ENCODE assay signal across 25 cellular contexts in the genomic region with DNA sequence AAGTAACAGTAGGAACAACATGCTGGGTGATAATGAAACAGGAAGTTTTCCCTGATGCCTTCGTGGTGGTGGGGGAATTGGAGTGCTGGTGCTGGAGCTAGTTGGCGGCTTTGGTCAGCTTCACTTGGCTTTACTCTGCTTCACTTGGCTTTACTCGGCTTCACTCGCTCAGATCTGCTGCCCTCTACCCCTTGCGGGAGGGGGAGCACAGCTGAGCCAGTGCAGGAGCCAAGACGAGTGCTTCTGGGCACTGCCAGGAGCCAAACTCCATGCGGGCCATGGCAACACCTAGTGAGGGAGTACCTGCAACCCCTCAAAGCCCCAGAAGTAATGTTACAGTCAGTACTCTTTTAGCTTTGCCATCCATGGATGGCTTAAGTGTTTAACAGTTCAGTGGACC. TPM values are rescaled to one million over a fixed set of nuclear protein-coding genes. Genes with fewer than 3 reads are reported as not detected.
A peak's percentile ranks its signal among the peaks of the same experiment; 100 is the strongest.
DNase-seq lines count a peak whose midpoint lies in the region; ATAC-seq and TF ChIP-seq lines count a peak whose summit lies in the region.
"Had no signal": no experiment of that assay in that cellular context is flagged by ENCODE, and none has a peak within 500 bp of the region (broad histone marks: within the 10 kb centered on the region; RNA-seq: fewer than 3 reads in every experiment).

No MANE protein-coding gene starts in this region.

- H4K20me1 ChIP-seq in H9 (ENCODE audit: control insufficient read depth, insufficient read depth, insufficient read length) = no peaks in the 10 kb centered on the region

- POLR2A ChIA-PET in Panc1 (lab: Charles Lee) = no interaction called here

- H2AK5ac ChIP-seq in H9 (ENCODE audit: insufficient read length, low read length) (no peak overlapping the region), neuronal stem cell (ENCODE audit: low read depth, low read length) (no peak overlapping the region)

- H4K8ac ChIP-seq in H9 (replicated peaks; ENCODE audit: insufficient read length, low read depth, low read length) (no peak overlapping the region), neuronal stem cell (ENCODE audit: low read depth, low read length) (no peak overlapping the region)

- H3K56ac ChIP-seq in H9 (ENCODE audit: insufficient read length, low read depth, low read length) = no peak overlapping the region

- in situ Hi-C loops in Panc1 (cut with HindIII; ENCODE audit: low pct_unique_long_range_greater_than_20kb, low sequenced_read_pairs) = no loop called here

- intact Hi-C loops in Panc1 (cut with micrococcal nuclease; ENCODE audit: unreplicated experiment) = no loop called here

- no TSS peak for BruUV-seq in Panc1 (replicated peaks; lab: Mats Ljungman, UMichigan)

- no peak overlapping the region for H2BK12ac ChIP-seq in H9 (ENCODE audit: insufficient read length, low read depth, low read length)
- H2BK12ac ChIP-seq in neuronal stem cell (ENCODE audit: low read length) = no peak overlapping the region

- H3K27me3 Mint-ChIP-seq in H9 (ENCODE audit: low read depth) = no peaks in the 10 kb centered on the region

- H2BK15ac ChIP-seq in H9 (ENCODE audit: low read depth, low read length) (no peak overlapping the region), neuronal stem cell (ENCODE audit: low read length) (no peak overlapping the region)

- CTCF ChIA-PET in Panc1 (lab: Charles Lee) = no interaction called here

- H3K27ac Mint-ChIP-seq in H9 = no peak overlapping the region; a peak in 1 of 7 replicates
- H3K27ac Mint-ChIP-seq: CD8-positive, alpha-beta T cell had no signal

- H3K14ac ChIP-seq in H9 (ENCODE audit: insufficient read depth, low read length) (no peak overlapping the region), neuronal stem cell (ENCODE audit: low read length) (peak overlapping the region; percentile 38)

- H3K9ac ChIP-seq in H9 (ENCODE audit: extremely low read depth, insufficient read length, low read length) = no peak overlapping the region
- no peak overlapping the region for H3K9ac ChIP-seq in neuronal stem cell (ENCODE audit: low read depth, low read length, poor library complexity)

- H2AFZ ChIP-seq in H9 (ENCODE audit: low read length) = no peak overlapping the region
- H2AFZ ChIP-seq in neuronal stem cell (ENCODE audit: low read length) = no peak overlapping the region

- no peak overlapping the region for H4K5ac ChIP-seq in H9 (ENCODE audit: insufficient read length, low read depth, low read length)

- H2BK20ac ChIP-seq in H9 (ENCODE audit: low read depth, low read length, poor library complexity, severe bottlenecking) = no peak overlapping the region

- H4K91ac ChIP-seq in H9 (ENCODE audit: insufficient read length, low read depth, low read length) = no peak overlapping the region
- no peak overlapping the region for H4K91ac ChIP-seq in neuronal stem cell (ENCODE audit: low read depth, low read length, poor library complexity)

- no peak overlapping the region for H3T11ph ChIP-seq in H9 (ENCODE audit: low read length)

- H3K4me3 ChIP-seq in Panc1 (ENCODE audit: low read depth in 2 of 2, low read length in 2 of 2) (no peak overlapping the region), neuronal stem cell (ENCODE audit: low read length in 2 of 2) (peak overlapping the region in 1 of 2 donors; percentile 48), H7 (ENCODE audit: insufficient read depth, low read depth, low read length) (no peak overlapping the region)
- H3K4me3 ChIP-seq: GM12878, SJCRH30 had no signal

- WGBS in H9 (ENCODE audit: extremely low coverage, insufficient read length, low lambda C conversion rate) = no CpG with 5 or more reads among the region's 7 CpGs
- no CpG with 5 or more reads among the region's 7 CpGs for WGBS in neuronal stem cell (ENCODE audit: extremely low coverage in 2 of 2, insufficient read length in 2 of 2, insufficient replicate concordance in 1 of 2), 2 donors

- H3K27ac ChIP-seq in H9 (ENCODE audit: insufficient read length, low read depth, low read length) (no peak overlapping the region), Panc1 (ENCODE audit: low read length) (no peak overlapping the region), neuronal stem cell (replicated peaks; ENCODE audit: low read length) (no peak overlapping the region)
- H3K27ac ChIP-seq: SJCRH30 had no signal

- DNase-seq in Ammon's horn (ENCODE audit: low spot score) = peak; percentile 28
- DNase-seq in H9 = peak; percentile 40
- DNase-seq in Panc1 (ENCODE audit: low read depth, low spot score) = no peak
- DNase-seq in neuronal stem cell (ENCODE audit: low spot score) = no peak
- DNase-seq in H7 = no peak
- no peak for DNase-seq in stimulated activated naive CD4-positive, alpha-beta T cell (lab: John Stamatoyannopoulos, UW)
- DNase-seq: AML-193; Caco-2; CD8-positive, alpha-beta T cell; DMS 273 treated with DMSO at 0.1 percent for 48 hours; DMS79; EL; GDM1; GOT3; Karpas-422; NCI-H1417; NCI-H1694; NCI-H2029 treated with DMSO at 0.1 percent for 48 hours; NCI-H2227 treated with DMSO at 0.1 percent for 48 hours; NCI-H510A; NCI-H69; OCI-M1; SJCRH30 had no signal

- H3K4me1 Mint-ChIP-seq in H9 = no peaks in the 10 kb centered on the region

- no peaks in the 10 kb centered on the region for H3K79me2 ChIP-seq in H9 (ENCODE audit: insufficient read depth, low read length)

- no peak overlapping the region for H2BK5ac ChIP-seq in H9 (ENCODE audit: insufficient read length, low read length)
- H2BK5ac ChIP-seq in neuronal stem cell (ENCODE audit: low read length) = no peak overlapping the region

- H3K9me3 ChIP-seq in H9 (ENCODE audit: control insufficient read depth, low read depth, low read length) = no peaks in the 10 kb centered on the region
- H3K9me3 ChIP-seq in Panc1 (ENCODE audit: control insufficient read depth, insufficient read depth, low read depth, low read length) = peaks cover 10% of the 10 kb centered on the region; the same call in 1 of the 2 replicates
- peaks cover 3 to 7% of the 10 kb centered on the region in 2 donors for H3K9me3 ChIP-seq in neuronal stem cell (replicated peaks in 1 of 2; ENCODE audit: control insufficient read depth in 2 of 2, insufficient read depth in 1 of 2, low read depth in 1 of 2, low read length in 2 of 2)
- H3K9me3 ChIP-seq: Caco-2, SJCRH30 had no signal

- H3K4me1 ChIP-seq in H9 (ENCODE audit: insufficient read depth, low read length) = no peaks in the 10 kb centered on the region
- no peaks in the 10 kb centered on the region for H3K4me1 ChIP-seq in Panc1 (ENCODE audit: control insufficient read depth, insufficient read depth, low read length)
- no peaks in the 10 kb centered on the region for H3K4me1 ChIP-seq in neuronal stem cell (ENCODE audit: control insufficient read depth in 2 of 2, insufficient read depth in 1 of 2, low read depth in 1 of 2, low read length in 2 of 2)
- H3K4me1 ChIP-seq: Caco-2, SJCRH30 had no signal

- H3K23me2 ChIP-seq in H9 (ENCODE audit: insufficient read length, low read depth, low read length, poor library complexity, severe bottlenecking) = no peaks in the 10 kb centered on the region

- H3K36me3 Mint-ChIP-seq in H9 (ENCODE audit: insufficient read depth in 1 of 3, low read depth in 3 of 3) = peaks cover 4 to 8% (median 6%) of the 10 kb centered on the region in 3 experiments; a peak in 5 of 7 replicates
- H3K36me3 Mint-ChIP-seq: CD8-positive, alpha-beta T cell had no signal

- no peaks in the 10 kb centered on the region for H3K27me3 ChIP-seq in H9 (ENCODE audit: insufficient read depth, low read length)
- H3K27me3 ChIP-seq in Panc1 (ENCODE audit: control insufficient read depth, insufficient read depth, low read length) = no peaks in the 10 kb centered on the region
- no peaks in the 10 kb centered on the region for H3K27me3 ChIP-seq in neuronal stem cell (ENCODE audit: control insufficient read depth in 3 of 3, insufficient read depth in 3 of 3, low read depth in 1 of 3, low read length in 3 of 3)
- no peaks in the 10 kb centered on the region for H3K27me3 ChIP-seq in H7 (ENCODE audit: control insufficient read depth, insufficient read depth, low read length)
- H3K27me3 ChIP-seq: SJCRH30 had no signal

- H3K23ac ChIP-seq in H9 (ENCODE audit: insufficient read length, low read depth, low read length) (no peak overlapping the region), neuronal stem cell (ENCODE audit: low read depth, low read length, poor library complexity) (no peak overlapping the region)

- H3K36me3 ChIP-seq in Panc1 (ENCODE audit: control insufficient read depth, insufficient read depth, low read length) (no peaks in the 10 kb centered on the region), neuronal stem cell (replicated peaks in 1 of 2; ENCODE audit: control insufficient read depth in 2 of 2, insufficient read depth in 2 of 2, low read length in 2 of 2) (no peaks in the 10 kb centered on the region), H7 (replicated peaks; ENCODE audit: control insufficient read depth, insufficient read depth, low read length) (no peaks in the 10 kb centered on the region)
- H3K36me3 ChIP-seq: SJCRH30 had no signal

- ATAC-seq in Panc1 (0 out of 2 replicates have a peak, but pooled peaks have one; percentile 38), SK-N-SH treated with all-trans-retinoic acid at 6 μM for 48 hours (no peak)
- ATAC-seq: CD8-positive, alpha-beta T cell; GM12878 had no signal

- TF ChIP-seq CTCF in H9 (conservative IDR thresholded peaks at IDR 0.05) = no peak
- TF ChIP-seq CTCF in Panc1 (IDR thresholded peaks at IDR 0.05) = no peak

- no peak overlapping the region for H3K4me3 Mint-ChIP-seq in H9
- H3K4me3 Mint-ChIP-seq: CD8-positive, alpha-beta T cell had no signal

- H3K9me3 Mint-ChIP-seq in H9 = peaks cover 4 to 7% of the 10 kb centered on the region in 2 experiments; a peak in 4 of 5 replicates

- H3K79me1 ChIP-seq in H9 (ENCODE audit: insufficient read depth, low read depth, low read length, poor library complexity, severe bottlenecking) (no peaks in the 10 kb centered on the region), neuronal stem cell (ENCODE audit: low read depth, low read length) (no peaks in the 10 kb centered on the region)

- no peak overlapping the region for H2BK120ac ChIP-seq in H9 (ENCODE audit: low read depth, low read length, poor library complexity, severe bottlenecking)
- no peak overlapping the region for H2BK120ac ChIP-seq in neuronal stem cell (ENCODE audit: low read depth, low read length)

- H3K4ac ChIP-seq in H9 (ENCODE audit: low read depth, low read length) (no peak overlapping the region), neuronal stem cell (ENCODE audit: low read length) (no peak overlapping the region)

- no peak overlapping the region for H3K18ac ChIP-seq in H9 (ENCODE audit: insufficient read length, low read depth, low read length)
- H3K18ac ChIP-seq in neuronal stem cell (ENCODE audit: low read length) = peak overlapping the region; percentile 57

- H3K4me2 ChIP-seq in H9 (ENCODE audit: insufficient read depth, insufficient read length, low read length) = no peak overlapping the region
- no peak overlapping the region for H3K4me2 ChIP-seq in neuronal stem cell (ENCODE audit: insufficient read depth, low read length, poor library complexity, severe bottlenecking)

TF ChIP-seq in SK-N-SH treated with all-trans-retinoic acid at 6 μM for 48 hours, 23 proteins besides CTCF, POLR2A, EP300 and RAD21 (continues in another document):
- no peak for TF ChIP-seq ESRRG (CRISPR knock-in tag; IDR thresholded peaks at IDR 0.05)
- no peak for TF ChIP-seq CSDC2 (CRISPR knock-in tag; IDR thresholded peaks at IDR 0.05)

RNA-seq across cellular contexts. Expression of a gene that starts 10.6 kb away (rescaled TPM):
- total RNA-seq in H9 (2021) (20.7 and 22.1 TPM in 2 replicates), Panc1 (2021; ENCODE audit: unreplicated experiment) (54.9 TPM)
- 16.6 TPM for polyA plus RNA-seq in Panc1 (2012; ENCODE audit: insufficient read length)
- 20.6 TPM for polyA plus RNA-seq in neuronal stem cell (2013, experiment 1 of 2)
- polyA plus RNA-seq in neuronal stem cell (2013, experiment 2 of 2) = 21.7 TPM
- total RNA-seq in H7 (2014; rRNA removed; shearing (Covaris generic)) = 16.6 and 21.1 TPM in 2 replicates

Comparison
In these comparisons a context has a peak if more than half of its experiments do, and no peak if none do; other contexts are left out.
1. DNase-seq: peak in Ammon's horn (single experiment) and H9 (single experiment); none in Panc1 (single experiment), neuronal stem cell (single experiment), H7 (single experiment) and stimulated activated naive CD4-positive, alpha-beta T cell (0 of 6).